Comparison of ENCODE assay signal across 35 cellular contexts in the genomic region with DNA sequence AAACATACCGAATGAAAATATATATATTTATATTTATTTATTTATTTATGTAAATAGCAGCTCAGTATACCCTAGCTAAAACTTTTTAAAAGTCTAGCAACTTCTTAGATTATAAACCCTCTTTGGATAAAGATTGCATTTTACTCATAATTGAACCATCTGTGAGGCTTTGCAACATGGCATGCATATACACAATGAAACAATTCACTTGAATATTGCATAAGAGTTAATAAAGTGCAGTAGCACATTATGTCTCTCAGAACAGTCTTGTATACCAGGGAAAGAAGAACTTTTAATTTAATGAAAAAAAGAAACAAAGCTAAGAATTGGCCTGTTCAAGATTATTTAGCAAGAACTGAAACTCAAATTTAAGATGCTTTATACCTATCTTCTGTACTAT.
"Had no signal": no experiment of that assay in that cellular context is flagged by ENCODE, and none has a peak within 500 bp of the region (broad histone marks: within the 10 kb centered on the region; RNA-seq: fewer than 3 reads in every experiment).

No MANE protein-coding gene starts in this region.

- FAIRE-seq: TTC549 had no signal

- H3K27me3 ChIP-seq: ascending aorta, breast epithelium, cardiac muscle cell, esophagus muscularis mucosa, gastrocnemius medialis, heart left ventricle had no signal

- H3K36me3 Mint-ChIP-seq: activated naive CD4-positive, alpha-beta T cell treated with anti-CD3 and anti-CD28 coated beads, Interleukin-2, amount 50 U/mL, for 24 hours; activated naive CD8-positive, alpha-beta T cell treated with anti-CD3 and anti-CD28 coated beads for 36 hours; brain; WTC11 had no signal

- H3K9me3 Mint-ChIP-seq: endodermal cell, WTC11 had no signal

- H3K9me3 ChIP-seq: ascending aorta, breast epithelium, esophagus muscularis mucosa, gastrocnemius medialis had no signal

- ATAC-seq: activated CD8-positive, alpha-beta T cell treated with anti-CD3 and anti-CD28 coated beads for 36 hours; activated naive CD8-positive, alpha-beta T cell treated with anti-CD3 and anti-CD28 coated beads, Interleukin-2, amount 50 U/mL, for 24 hours; activated T-cell treated with anti-CD3 and anti-CD28 coated beads, Interleukin-2, amount 50 U/mL, for 4 hours; activated T-helper 17 cell treated with anti-CD3 and anti-CD28 coated beads, Interleukin-2, amount 50 U/mL, for 72 hours; gastrocnemius medialis; heart left ventricle; WTC11 had no signal

- H3K4me3 Mint-ChIP-seq: activated CD4-positive, alpha-beta T cell treated with anti-CD3 and anti-CD28 coated beads, Interleukin-2, amount 10 ng/mL, durations not matched to agents 7 days and 5 days; activated CD8-positive, alpha-beta T cell treated with anti-CD3 and anti-CD28 coated beads for 36 hours; activated naive CD4-positive, alpha-beta T cell treated with anti-CD3 and anti-CD28 coated beads for 36 hours; activated naive CD4-positive, alpha-beta T cell treated with anti-CD3 and anti-CD28 coated beads, Interleukin-2, amount 50 U/mL, for 24 hours; activated naive CD8-positive, alpha-beta T cell treated with anti-CD3 and anti-CD28 coated beads for 36 hours; activated naive CD8-positive, alpha-beta T cell treated with anti-CD3 and anti-CD28 coated beads, Interleukin-2, amount 50 U/mL, for 24 hours; activated T-cell treated with anti-CD3 and anti-CD28 coated beads, Interleukin-2, amount 50 U/mL, for 4 hours; activated T-helper 17 cell treated with anti-CD3 and anti-CD28 coated beads, Interleukin-2, amount 50 U/mL, for 72 hours; brain; dendritic cell treated with granulocyte-macrophage colony-stimulating factor and Interleukin-4, amounts not matched to agents 40 ng/mL and 50 ng/mL, for 4 days; endodermal cell; WTC11 had no signal

- H3K4me1 Mint-ChIP-seq: activated CD4-positive, alpha-beta T cell treated with anti-CD3 and anti-CD28 coated beads, Interleukin-2, amount 10 ng/mL, durations not matched to agents 7 days and 5 days; activated naive CD4-positive, alpha-beta T cell treated with anti-CD3 and anti-CD28 coated beads, Interleukin-2, amount 50 U/mL, for 24 hours; activated naive CD8-positive, alpha-beta T cell treated with anti-CD3 and anti-CD28 coated beads for 36 hours; activated naive CD8-positive, alpha-beta T cell treated with anti-CD3 and anti-CD28 coated beads, Interleukin-2, amount 50 U/mL, for 24 hours; activated T-helper 17 cell treated with anti-CD3 and anti-CD28 coated beads, Interleukin-2, amount 50 U/mL, for 72 hours had no signal

- H3K4me3 ChIP-seq: ascending aorta, breast epithelium, cardiac muscle cell, coronary artery, dorsolateral prefrontal cortex, esophagus muscularis mucosa, gastrocnemius medialis, heart left ventricle had no signal

- H3K27ac ChIP-seq: ascending aorta, cardiac muscle cell, coronary artery, dorsolateral prefrontal cortex, esophagus muscularis mucosa, gastrocnemius medialis, heart left ventricle, VCaP had no signal

- DNase-seq: activated CD4-positive, alpha-beta T cell treated with anti-CD3 and anti-CD28 coated beads for 1 hour; activated CD4-positive, alpha-beta T cell treated with anti-CD3 and anti-CD28 coated beads for 4 hours; activated CD4-positive, alpha-beta T cell treated with anti-CD3 and anti-CD28 coated beads, Interleukin-2, amount 10 ng/mL, durations not matched to agents 7 days and 5 days; activated CD4-positive, alpha-beta T cell treated with anti-CD3 and anti-CD28 coated beads, Interleukin-2, amount 50 U/mL, for 48 hours; activated CD8-positive, alpha-beta memory T cell treated with anti-CD3 and anti-CD28 coated beads for 24 hours; activated CD8-positive, alpha-beta T cell treated with anti-CD3 and anti-CD28 coated beads for 36 hours; activated effector memory CD4-positive, alpha-beta T cell treated with Interleukin-2 at 50 U/mL for 16 hours; activated gamma-delta T cell treated with Interleukin-2 at 50 U/mL for 16 hours; activated naive CD4-positive, alpha-beta T cell treated with anti-CD3 and anti-CD28 coated beads for 36 hours; activated naive CD8-positive, alpha-beta T cell treated with anti-CD3 and anti-CD28 coated beads for 36 hours; activated naive CD8-positive, alpha-beta T cell treated with anti-CD3 and anti-CD28 coated beads, Interleukin-2, amount 50 U/mL, for 24 hours; activated T-cell treated with anti-CD3 and anti-CD28 coated beads, Interleukin-2, amount 50 U/mL, for 4 hours; central memory CD4-positive, alpha-beta T cell; cerebellar nuclear complex; dorsolateral prefrontal cortex; effector memory CD4-positive, alpha-beta T cell; endodermal cell; erythroblast; gastrocnemius medialis; glutamatergic neuron; heart left ventricle; hypothalamus; T-helper 2 cell had no signal

- H3K4me1 ChIP-seq: ascending aorta, breast epithelium, esophagus muscularis mucosa, gastrocnemius medialis, heart left ventricle had no signal

- H3K27me3 Mint-ChIP-seq: activated CD4-positive, alpha-beta T cell treated with anti-CD3 and anti-CD28 coated beads, Interleukin-2, amount 10 ng/mL, durations not matched to agents 7 days and 5 days; activated CD8-positive, alpha-beta T cell treated with anti-CD3 and anti-CD28 coated beads for 36 hours; activated naive CD4-positive, alpha-beta T cell treated with anti-CD3 and anti-CD28 coated beads, Interleukin-2, amount 50 U/mL, for 24 hours; activated naive CD8-positive, alpha-beta T cell treated with anti-CD3 and anti-CD28 coated beads for 36 hours; activated naive CD8-positive, alpha-beta T cell treated with anti-CD3 and anti-CD28 coated beads, Interleukin-2, amount 50 U/mL, for 24 hours; activated T-helper 17 cell treated with anti-CD3 and anti-CD28 coated beads, Interleukin-2, amount 50 U/mL, for 72 hours; brain; dendritic cell treated with granulocyte-macrophage colony-stimulating factor and Interleukin-4, amounts not matched to agents 40 ng/mL and 50 ng/mL, for 4 days had no signal

- H3K27ac Mint-ChIP-seq: activated CD4-positive, alpha-beta T cell treated with anti-CD3 and anti-CD28 coated beads, Interleukin-2, amount 10 ng/mL, durations not matched to agents 7 days and 5 days; activated CD8-positive, alpha-beta T cell treated with anti-CD3 and anti-CD28 coated beads for 36 hours; activated naive CD4-positive, alpha-beta T cell treated with anti-CD3 and anti-CD28 coated beads for 36 hours; activated naive CD4-positive, alpha-beta T cell treated with anti-CD3 and anti-CD28 coated beads, Interleukin-2, amount 50 U/mL, for 24 hours; activated naive CD8-positive, alpha-beta T cell treated with anti-CD3 and anti-CD28 coated beads for 36 hours; activated naive CD8-positive, alpha-beta T cell treated with anti-CD3 and anti-CD28 coated beads, Interleukin-2, amount 50 U/mL, for 24 hours; activated T-helper 17 cell treated with anti-CD3 and anti-CD28 coated beads, Interleukin-2, amount 50 U/mL, for 72 hours; brain; dendritic cell treated with granulocyte-macrophage colony-stimulating factor and Interleukin-4, amounts not matched to agents 40 ng/mL and 50 ng/mL, for 4 days; endodermal cell; WTC11 had no signal

- H3K36me3 ChIP-seq: ascending aorta, breast epithelium, cardiac muscle cell, esophagus muscularis mucosa, gastrocnemius medialis, heart left ventricle had no signal
